Comparison of ENCODE assay signal across 7 cellular contexts in genomic region chr9:65386699-65387098, GRCh38.
DNase-seq lines count a peak whose midpoint lies in the region; ATAC-seq and TF ChIP-seq lines count a peak whose summit lies in the region.
"Not testable (repeated sequence)": the region's sequence is repeated elsewhere in the genome, so short reads cannot be mapped to it uniquely, and the experiment has no call there.

No MANE protein-coding gene starts in this region.

- not testable (repeated sequence) for H3K27ac Mint-ChIP-seq in T-helper 2 cell treated with Interferon-gamma antibody and Interleukin-4, amounts not matched to agents 5 μg/mL and 100 μg/mL, for 36 hours; activated naive CD8-positive, alpha-beta T cell treated with anti-CD3 and anti-CD28 coated beads for 36 hours

- not testable (repeated sequence) for H3K27me3 Mint-ChIP-seq in T-helper 2 cell treated with Interferon-gamma antibody and Interleukin-4, amounts not matched to agents 5 μg/mL and 100 μg/mL, for 36 hours (ENCODE audit: low read depth); activated naive CD8-positive, alpha-beta T cell treated with anti-CD3 and anti-CD28 coated beads for 36 hours

- peak; percentile 60 for ATAC-seq in GM19023 (IDR thresholded peaks at IDR 0.05; ENCODE audit: unreplicated experiment)
- peak; percentile 88 for ATAC-seq in HG03457 (IDR thresholded peaks at IDR 0.05; ENCODE audit: unreplicated experiment)
- peak; percentile 89 for ATAC-seq in mucosa of descending colon

- not testable (repeated sequence) for H3K36me3 Mint-ChIP-seq in T-helper 2 cell treated with Interferon-gamma antibody and Interleukin-4, amounts not matched to agents 5 μg/mL and 100 μg/mL, for 36 hours (ENCODE audit: low read depth); activated naive CD8-positive, alpha-beta T cell treated with anti-CD3 and anti-CD28 coated beads for 36 hours

- H3K4me1 ChIP-seq in mucosa of descending colon (ENCODE audit: low read depth): not testable (repeated sequence)

- H3K9me3 Mint-ChIP-seq in T-helper 2 cell treated with Interferon-gamma antibody and Interleukin-4, amounts not matched to agents 5 μg/mL and 100 μg/mL, for 36 hours: peaks cover 23% of the 10 kb centered on the region
- peaks cover 11% of the 10 kb centered on the region for H3K9me3 Mint-ChIP-seq in activated naive CD8-positive, alpha-beta T cell treated with anti-CD3 and anti-CD28 coated beads for 36 hours

- H3K4me3 ChIP-seq in fibroblast of villous mesenchyme (ENCODE audit: low read depth, low read length): peak overlapping the region; percentile 47
- H3K4me3 ChIP-seq in mucosa of descending colon: not testable (repeated sequence)

- H3K4me1 Mint-ChIP-seq in T-helper 2 cell treated with Interferon-gamma antibody and Interleukin-4, amounts not matched to agents 5 μg/mL and 100 μg/mL, for 36 hours (ENCODE audit: low read depth); activated naive CD8-positive, alpha-beta T cell treated with anti-CD3 and anti-CD28 coated beads for 36 hours: not testable (repeated sequence)

- intact Hi-C loops in mucosa of descending colon (cut with DNase I, micrococcal nuclease): not testable (repeated sequence)

- H3K36me3 ChIP-seq in mucosa of descending colon (ENCODE audit: low read depth): not testable (repeated sequence)

- H3K9me3 ChIP-seq in mucosa of descending colon: peaks cover 49% of the 10 kb centered on the region

- TF ChIP-seq CTCF in fibroblast of villous mesenchyme (IDR thresholded peaks at IDR 0.05; ENCODE audit: insufficient read depth, low read depth, low read length); mucosa of descending colon (IDR thresholded peaks at IDR 0.05): not testable (repeated sequence)

- peak overlapping the region; percentile 38 for H3K4me3 Mint-ChIP-seq in T-helper 2 cell treated with Interferon-gamma antibody and Interleukin-4, amounts not matched to agents 5 μg/mL and 100 μg/mL, for 36 hours
- H3K4me3 Mint-ChIP-seq in activated naive CD8-positive, alpha-beta T cell treated with anti-CD3 and anti-CD28 coated beads for 36 hours: peak overlapping the region; percentile 43

- DNase-seq in T-helper 2 cell treated with Interferon-gamma antibody and Interleukin-4, amounts not matched to agents 5 μg/mL and 100 μg/mL, for 36 hours (ENCODE audit: low spot score): peak; percentile 64
- DNase-seq in activated naive CD8-positive, alpha-beta T cell treated with anti-CD3 and anti-CD28 coated beads for 36 hours: peak; percentile 76
- DNase-seq in fibroblast of villous mesenchyme (ENCODE audit: low read depth): peak; percentile 77
- peak; percentile 75 to 91 (median 89) for DNase-seq in mucosa of descending colon
- peak; percentile 72 for DNase-seq in stimulated activated CD4-positive, alpha-beta T cell treated with anti-CD3 and anti-CD28 coated beads, Interleukin-1b, Interleukin-23, amount 100 ng/mL, for 48 hours
